In the genomic region with DNA sequence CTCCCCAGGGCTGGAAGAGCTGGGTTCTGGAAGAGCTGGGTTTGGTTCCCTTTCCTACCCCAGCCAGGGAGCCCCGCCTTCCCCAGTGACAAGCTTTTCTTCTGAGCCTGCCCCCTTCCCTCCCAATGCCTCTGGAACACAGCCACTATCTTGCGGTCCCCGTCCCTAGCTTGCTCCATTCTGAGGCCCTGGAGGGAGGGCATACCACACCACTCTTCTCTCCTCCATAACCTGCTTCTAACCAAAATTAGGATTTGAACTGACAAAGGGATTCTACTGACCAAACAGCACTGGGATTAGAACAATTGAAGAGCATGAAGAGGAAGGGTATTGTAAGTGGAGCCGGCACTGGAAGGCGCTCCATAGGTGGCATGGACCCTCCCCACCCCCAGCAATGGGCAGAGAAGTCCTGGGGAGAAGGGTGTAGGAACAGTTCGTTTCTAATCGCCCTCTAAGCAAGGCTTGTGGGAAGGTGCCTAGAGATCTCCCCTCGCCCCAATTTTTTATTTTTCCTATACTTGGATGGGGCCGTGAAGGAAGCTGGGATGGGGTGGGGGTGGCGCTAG, we compare ENCODE assay signal across 1 cellular context.
A peak's percentile ranks its signal among the peaks of the same experiment; 100 is the strongest.
TF ChIP-seq lines count a peak whose summit lies in the region.

No MANE protein-coding gene starts in this region.

TF ChIP-seq in HEK293, 187 proteins besides CTCF, POLR2A, EP300 and RAD21 (continued from another document):
- TF ChIP-seq GLIS2 (tag by site-specific recombination; IDR thresholded peaks at IDR 0.05) (0 out of 2 replicates have a peak, but pooled peaks have one; percentile 40), ZNF621 (tag by site-specific recombination; IDR thresholded peaks at IDR 0.05) (no peak), ZNF560 (tag by site-specific recombination; IDR thresholded peaks at IDR 0.05; ENCODE audit: borderline replicate concordance) (no peak), ZNF341 (tag by site-specific recombination; IDR thresholded peaks at IDR 0.05; ENCODE audit: low read depth) (peak; percentile 36; the same call in 1 of the 2 replicates), KLF8 (tag by site-specific recombination; IDR thresholded peaks at IDR 0.05) (no peak), ZNF658 (tag by site-specific recombination; IDR thresholded peaks at IDR 0.05) (no peak), ZNF350 (tag by site-specific recombination; IDR thresholded peaks at IDR 0.05) (no peak), ZNF600 (tag by site-specific recombination; IDR thresholded peaks at IDR 0.05) (peak; percentile 83), ZNF777 (tag by site-specific recombination; IDR thresholded peaks at IDR 0.05; ENCODE audit: borderline replicate concordance) (no peak), PRDM10 (tag by site-specific recombination; IDR thresholded peaks at IDR 0.05) (peak; percentile 92), GLIS1 (tag by site-specific recombination; IDR thresholded peaks at IDR 0.05) (0 out of 2 replicates have a peak, but pooled peaks have one; percentile 10), ZNF19 (tag by site-specific recombination; IDR thresholded peaks at IDR 0.05; ENCODE audit: low read depth) (no peak), BCL6B (tag by site-specific recombination; IDR thresholded peaks at IDR 0.05) (no peak), ZNF530 (tag by site-specific recombination; IDR thresholded peaks at IDR 0.05; ENCODE audit: low read depth) (no peak), SP2 (tag by site-specific recombination; IDR thresholded peaks at IDR 0.05) (peak; percentile 28; the same call in 1 of the 2 replicates), ZNF174 (tag by site-specific recombination; IDR thresholded peaks at IDR 0.05) (no peak), ZNF473 (tag by site-specific recombination; IDR thresholded peaks at IDR 0.05) (no peak), ZNF274 (IDR thresholded peaks at IDR 0.05; ENCODE audit: low read length) (no peak), ZNF274 (tag by site-specific recombination; IDR thresholded peaks at IDR 0.05; ENCODE audit: borderline replicate concordance) (no peak), ZNF48 (tag by site-specific recombination; IDR thresholded peaks at IDR 0.05) (no peak), ZNF23 (tag by site-specific recombination; IDR thresholded peaks at IDR 0.05; ENCODE audit: borderline replicate concordance) (no peak), ZNF211 (tag by site-specific recombination; IDR thresholded peaks at IDR 0.05; ENCODE audit: low read depth) (no peak), ZNF518A (tag by site-specific recombination; conservative IDR thresholded peaks at IDR 0.05; ENCODE audit: low read depth) (no peak), IKZF3 (tag by site-specific recombination; IDR thresholded peaks at IDR 0.05) (no peak)
- TF ChIP-seq, protein P1, sequence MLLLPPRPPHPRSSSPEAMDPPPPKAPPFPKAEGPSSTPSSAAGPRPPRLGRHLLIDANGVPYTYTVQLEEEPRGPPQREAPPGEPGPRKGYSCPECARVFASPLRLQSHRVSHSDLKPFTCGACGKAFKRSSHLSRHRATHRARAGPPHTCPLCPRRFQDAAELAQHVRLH (tag by site-specific recombination; IDR thresholded peaks at IDR 0.05) = no peak
- TF ChIP-seq, protein P2, sequence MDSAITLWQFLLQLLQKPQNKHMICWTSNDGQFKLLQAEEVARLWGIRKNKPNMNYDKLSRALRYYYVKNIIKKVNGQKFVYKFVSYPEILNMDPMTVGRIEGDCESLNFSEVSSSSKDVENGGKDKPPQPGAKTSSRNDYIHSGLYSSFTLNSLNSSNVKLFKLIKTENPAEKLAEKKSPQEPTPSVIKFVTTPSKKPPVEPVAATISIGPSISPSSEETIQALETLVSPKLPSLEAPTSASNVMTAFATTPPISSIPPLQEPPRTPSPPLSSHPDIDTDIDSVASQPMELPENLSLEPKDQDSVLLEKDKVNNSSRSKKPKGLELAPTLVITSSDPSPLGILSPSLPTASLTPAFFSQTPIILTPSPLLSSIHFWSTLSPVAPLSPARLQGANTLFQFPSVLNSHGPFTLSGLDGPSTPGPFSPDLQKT (IDR thresholded peaks at IDR 0.05; ENCODE audit: borderline replicate concordance, low read depth, low read length) = no peak
- TF ChIP-seq, protein P3, sequence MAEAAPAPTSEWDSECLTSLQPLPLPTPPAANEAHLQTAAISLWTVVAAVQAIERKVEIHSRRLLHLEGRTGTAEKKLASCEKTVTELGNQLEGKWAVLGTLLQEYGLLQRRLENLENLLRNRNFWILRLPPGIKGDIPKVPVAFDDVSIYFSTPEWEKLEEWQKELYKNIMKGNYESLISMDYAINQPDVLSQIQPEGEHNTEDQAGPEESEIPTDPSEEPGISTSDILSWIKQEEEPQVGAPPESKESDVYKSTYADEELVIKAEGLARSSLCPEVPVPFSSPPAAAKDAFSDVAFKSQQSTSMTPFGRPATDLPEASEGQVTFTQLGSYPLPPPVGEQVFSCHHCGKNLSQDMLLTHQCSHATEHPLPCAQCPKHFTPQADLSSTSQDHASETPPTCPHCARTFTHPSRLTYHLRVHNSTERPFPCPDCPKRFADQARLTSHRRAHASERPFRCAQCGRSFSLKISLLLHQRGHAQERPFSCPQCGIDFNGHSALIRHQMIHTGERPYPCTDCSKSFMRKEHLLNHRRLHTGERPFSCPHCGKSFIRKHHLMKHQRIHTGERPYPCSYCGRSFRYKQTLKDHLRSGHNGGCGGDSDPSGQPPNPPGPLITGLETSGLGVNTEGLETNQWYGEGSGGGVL (tag by site-specific recombination; IDR thresholded peaks at IDR 0.05) = 0 out of 2 replicates have a peak, but pooled peaks have one; percentile 9
- TF ChIP-seq, protein P4, sequence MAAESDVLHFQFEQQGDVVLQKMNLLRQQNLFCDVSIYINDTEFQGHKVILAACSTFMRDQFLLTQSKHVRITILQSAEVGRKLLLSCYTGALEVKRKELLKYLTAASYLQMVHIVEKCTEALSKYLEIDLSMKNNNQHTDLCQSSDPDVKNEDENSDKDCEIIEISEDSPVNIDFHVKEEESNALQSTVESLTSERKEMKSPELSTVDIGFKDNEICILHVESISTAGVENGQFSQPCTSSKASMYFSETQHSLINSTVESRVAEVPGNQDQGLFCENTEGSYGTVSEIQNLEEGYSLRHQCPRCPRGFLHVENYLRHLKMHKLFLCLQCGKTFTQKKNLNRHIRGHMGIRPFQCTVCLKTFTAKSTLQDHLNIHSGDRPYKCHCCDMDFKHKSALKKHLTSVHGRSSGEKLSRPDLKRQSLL (tag by site-specific recombination; IDR thresholded peaks at IDR 0.05) = no peak
- TF ChIP-seq, protein P5, sequence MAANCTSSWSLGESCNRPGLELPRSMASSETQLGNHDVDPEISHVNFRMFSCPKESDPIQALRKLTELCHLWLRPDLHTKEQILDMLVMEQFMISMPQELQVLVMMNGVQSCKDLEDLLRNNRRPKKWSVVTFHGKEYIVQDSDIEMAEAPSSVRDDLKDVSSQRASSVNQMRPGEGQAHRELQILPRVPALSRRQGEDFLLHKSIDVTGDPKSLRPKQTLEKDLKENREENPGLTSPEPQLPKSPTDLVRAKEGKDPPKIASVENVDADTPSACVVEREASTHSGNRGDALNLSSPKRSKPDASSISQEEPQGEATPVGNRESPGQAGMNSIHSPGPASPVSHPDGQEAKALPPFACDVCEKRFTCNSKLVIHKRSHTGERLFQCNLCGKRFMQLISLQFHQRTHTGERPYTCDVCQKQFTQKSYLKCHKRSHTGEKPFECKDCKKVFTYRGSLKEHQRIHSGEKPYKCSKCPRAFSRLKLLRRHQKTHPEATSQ (tag by site-specific recombination; IDR thresholded peaks at IDR 0.05) = no peak
